Comparison of ENCODE assay signal across 1 cellular context in the genomic region with DNA sequence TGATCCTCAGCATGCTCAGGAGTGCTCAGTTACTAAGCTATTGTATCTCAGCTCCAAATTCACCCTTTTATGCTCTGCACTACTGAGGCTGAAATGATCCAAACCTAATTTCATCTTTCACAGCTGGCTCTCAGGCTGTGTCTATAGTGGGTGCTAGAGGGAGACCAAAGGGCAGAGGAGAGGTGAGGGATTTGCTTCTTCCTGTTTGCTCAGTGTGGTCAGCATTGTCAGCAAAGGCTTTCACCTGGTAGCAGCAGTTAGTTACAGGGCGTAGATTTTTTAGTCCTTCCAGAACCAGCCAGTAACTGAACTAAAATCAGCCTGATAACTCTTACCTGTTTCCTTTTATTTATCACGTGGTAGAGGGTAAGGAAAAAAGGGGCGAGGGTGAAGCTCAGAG.
TF ChIP-seq lines count a peak whose summit lies in the region.

No MANE protein-coding gene starts in this region.

TF ChIP-seq in HepG2, 621 proteins besides CTCF, POLR2A, EP300 and RAD21 (continued from another document and continues in another):
- TF ChIP-seq, protein P1, sequence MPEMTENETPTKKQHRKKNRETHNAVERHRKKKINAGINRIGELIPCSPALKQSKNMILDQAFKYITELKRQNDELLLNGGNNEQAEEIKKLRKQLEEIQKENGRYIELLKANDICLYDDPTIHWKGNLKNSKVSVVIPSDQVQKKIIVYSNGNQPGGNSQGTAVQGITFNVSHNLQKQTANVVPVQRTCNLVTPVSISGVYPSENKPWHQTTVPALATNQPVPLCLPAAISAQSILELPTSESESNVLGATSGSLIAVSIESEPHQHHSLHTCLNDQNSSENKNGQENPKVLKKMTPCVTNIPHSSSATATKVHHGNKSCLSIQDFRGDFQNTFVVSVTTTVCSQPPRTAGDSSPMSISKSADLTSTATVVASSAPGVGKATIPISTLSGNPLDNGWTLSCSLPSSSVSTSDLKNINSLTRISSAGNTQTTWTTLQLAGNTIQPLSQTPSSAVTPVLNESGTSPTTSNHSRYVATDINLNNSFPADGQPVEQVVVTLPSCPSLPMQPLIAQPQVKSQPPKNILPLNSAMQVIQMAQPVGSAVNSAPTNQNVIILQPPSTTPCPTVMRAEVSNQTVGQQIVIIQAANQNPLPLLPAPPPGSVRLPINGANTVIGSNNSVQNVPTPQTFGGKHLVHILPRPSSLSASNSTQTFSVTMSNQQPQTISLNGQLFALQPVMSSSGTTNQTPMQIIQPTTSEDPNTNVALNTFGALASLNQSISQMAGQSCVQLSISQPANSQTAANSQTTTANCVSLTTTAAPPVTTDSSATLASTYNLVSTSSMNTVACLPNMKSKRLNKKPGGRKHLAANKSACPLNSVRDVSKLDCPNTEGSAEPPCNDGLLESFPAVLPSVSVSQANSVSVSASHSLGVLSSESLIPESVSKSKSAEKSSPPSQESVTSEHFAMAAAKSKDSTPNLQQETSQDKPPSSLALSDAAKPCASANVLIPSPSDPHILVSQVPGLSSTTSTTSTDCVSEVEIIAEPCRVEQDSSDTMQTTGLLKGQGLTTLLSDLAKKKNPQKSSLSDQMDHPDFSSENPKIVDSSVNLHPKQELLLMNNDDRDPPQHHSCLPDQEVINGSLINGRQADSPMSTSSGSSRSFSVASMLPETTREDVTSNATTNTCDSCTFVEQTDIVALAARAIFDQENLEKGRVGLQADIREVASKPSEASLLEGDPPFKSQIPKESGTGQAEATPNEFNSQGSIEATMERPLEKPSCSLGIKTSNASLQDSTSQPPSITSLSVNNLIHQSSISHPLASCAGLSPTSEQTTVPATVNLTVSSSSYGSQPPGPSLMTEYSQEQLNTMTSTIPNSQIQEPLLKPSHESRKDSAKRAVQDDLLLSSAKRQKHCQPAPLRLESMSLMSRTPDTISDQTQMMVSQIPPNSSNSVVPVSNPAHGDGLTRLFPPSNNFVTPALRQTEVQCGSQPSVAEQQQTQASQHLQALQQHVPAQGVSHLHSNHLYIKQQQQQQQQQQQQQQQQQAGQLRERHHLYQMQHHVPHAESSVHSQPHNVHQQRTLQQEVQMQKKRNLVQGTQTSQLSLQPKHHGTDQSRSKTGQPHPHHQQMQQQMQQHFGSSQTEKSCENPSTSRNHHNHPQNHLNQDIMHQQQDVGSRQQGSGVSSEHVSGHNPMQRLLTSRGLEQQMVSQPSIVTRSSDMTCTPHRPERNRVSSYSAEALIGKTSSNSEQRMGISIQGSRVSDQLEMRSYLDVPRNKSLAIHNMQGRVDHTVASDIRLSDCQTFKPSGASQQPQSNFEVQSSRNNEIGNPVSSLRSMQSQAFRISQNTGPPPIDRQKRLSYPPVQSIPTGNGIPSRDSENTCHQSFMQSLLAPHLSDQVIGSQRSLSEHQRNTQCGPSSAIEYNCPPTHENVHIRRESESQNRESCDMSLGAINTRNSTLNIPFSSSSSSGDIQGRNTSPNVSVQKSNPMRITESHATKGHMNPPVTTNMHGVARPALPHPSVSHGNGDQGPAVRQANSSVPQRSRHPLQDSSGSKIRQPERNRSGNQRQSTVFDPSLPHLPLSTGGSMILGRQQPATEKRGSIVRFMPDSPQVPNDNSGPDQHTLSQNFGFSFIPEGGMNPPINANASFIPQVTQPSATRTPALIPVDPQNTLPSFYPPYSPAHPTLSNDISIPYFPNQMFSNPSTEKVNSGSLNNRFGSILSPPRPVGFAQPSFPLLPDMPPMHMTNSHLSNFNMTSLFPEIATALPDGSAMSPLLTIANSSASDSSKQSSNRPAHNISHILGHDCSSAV (CRISPR knock-in tag; IDR thresholded peaks at IDR 0.05; ENCODE audit: borderline replicate concordance), result no peak
- TF ChIP-seq, protein P2, sequence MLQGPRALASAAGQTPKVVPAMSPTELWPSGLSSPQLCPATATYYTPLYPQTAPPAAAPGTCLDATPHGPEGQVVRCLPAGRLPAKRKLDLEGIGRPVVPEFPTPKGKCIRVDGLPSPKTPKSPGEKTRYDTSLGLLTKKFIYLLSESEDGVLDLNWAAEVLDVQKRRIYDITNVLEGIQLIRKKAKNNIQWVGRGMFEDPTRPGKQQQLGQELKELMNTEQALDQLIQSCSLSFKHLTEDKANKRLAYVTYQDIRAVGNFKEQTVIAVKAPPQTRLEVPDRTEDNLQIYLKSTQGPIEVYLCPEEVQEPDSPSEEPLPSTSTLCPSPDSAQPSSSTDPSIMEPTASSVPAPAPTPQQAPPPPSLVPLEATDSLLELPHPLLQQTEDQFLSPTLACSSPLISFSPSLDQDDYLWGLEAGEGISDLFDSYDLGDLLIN (CRISPR knock-in tag; IDR thresholded peaks at IDR 0.05; ENCODE audit: borderline replicate concordance), result no peak
- TF ChIP-seq YEATS2 (CRISPR knock-in tag; IDR thresholded peaks at IDR 0.05; ENCODE audit: borderline replicate concordance) (no peak), NR2F6 (IDR thresholded peaks at IDR 0.05) (no peak), NR2F6 (CRISPR knock-in tag; IDR thresholded peaks at IDR 0.05) (peak; percentile 31; the same call in 1 of the 2 replicates), MEIS2 (CRISPR knock-in tag; IDR thresholded peaks at IDR 0.05) (no peak), ARNT (IDR thresholded peaks at IDR 0.05) (no peak), MAZ (IDR thresholded peaks at IDR 0.05; ENCODE audit: borderline replicate concordance, low read depth, low read length) (no peak), MAZ (CRISPR knock-in tag; IDR thresholded peaks at IDR 0.05; ENCODE audit: low read depth) (no peak), ZNF30 (CRISPR knock-in tag; IDR thresholded peaks at IDR 0.05) (no peak), ZNF557 (CRISPR knock-in tag; IDR thresholded peaks at IDR 0.05) (no peak), HOXA7 (CRISPR knock-in tag; IDR thresholded peaks at IDR 0.05) (no peak), MBD4 (IDR thresholded peaks at IDR 0.05; ENCODE audit: borderline replicate concordance, low read length) (no peak), ARHGAP35 (CRISPR knock-in tag; IDR thresholded peaks at IDR 0.05; ENCODE audit: borderline replicate concordance) (no peak), ELF3 (CRISPR knock-in tag; IDR thresholded peaks at IDR 0.05) (peak; percentile 64; the same call in 1 of the 2 replicates), SYNCRIP (IDR thresholded peaks at IDR 0.05; ENCODE audit: insufficient read depth, low read depth, low read length) (no peak), ARID2 (CRISPR knock-in tag; IDR thresholded peaks at IDR 0.05; ENCODE audit: borderline replicate concordance) (no peak), ZMYM4 (CRISPR knock-in tag; IDR thresholded peaks at IDR 0.05) (no peak), ZNF772 (CRISPR knock-in tag; IDR thresholded peaks at IDR 0.05) (no peak), TMF1 (CRISPR knock-in tag; IDR thresholded peaks at IDR 0.05; ENCODE audit: low read depth) (no peak), ZNF616 (CRISPR knock-in tag; IDR thresholded peaks at IDR 0.05; ENCODE audit: low read depth) (no peak), TCF12 (IDR thresholded peaks at IDR 0.05) (no peak), TCF12 (CRISPR knock-in tag; IDR thresholded peaks at IDR 0.05) (no peak), MAFK (conservative IDR thresholded peaks at IDR 0.05 in 1 of 2, IDR thresholded peaks at IDR 0.05 in 1 of 2; ENCODE audit: low read length in 2 of 2) (peak in 1 of 2 experiments; percentile 27; a peak in 1 of 4 replicates), ZNF850 (CRISPR knock-in tag; conservative IDR thresholded peaks at IDR 0.05) (no peak), FOXM1 (CRISPR knock-in tag; IDR thresholded peaks at IDR 0.05) (no peak), ZNF354B (CRISPR knock-in tag; IDR thresholded peaks at IDR 0.05) (no peak), ZNF589 (CRISPR knock-in tag; conservative IDR thresholded peaks at IDR 0.05) (no peak), ZNF607 (CRISPR knock-in tag; IDR thresholded peaks at IDR 0.05; ENCODE audit: borderline replicate concordance) (no peak), MTF1 (CRISPR knock-in tag; IDR thresholded peaks at IDR 0.05) (no peak), KDM5A (IDR thresholded peaks at IDR 0.05; ENCODE audit: borderline replicate concordance, low read length) (no peak), EZH2 (conservative IDR thresholded peaks at IDR 0.05; ENCODE audit: low read depth, low read length) (no peak), ZNF7 (CRISPR knock-in tag; IDR thresholded peaks at IDR 0.05) (no peak), ATF7 (IDR thresholded peaks at IDR 0.05) (no peak), ATF7 (CRISPR knock-in tag; IDR thresholded peaks at IDR 0.05) (no peak), ZNF652 (CRISPR knock-in tag; IDR thresholded peaks at IDR 0.05; ENCODE audit: borderline replicate concordance, low read depth) (no peak), CENPT (CRISPR knock-in tag; IDR thresholded peaks at IDR 0.05; ENCODE audit: low read depth) (no peak), NAIF1 (CRISPR knock-in tag; IDR thresholded peaks at IDR 0.05; ENCODE audit: borderline replicate concordance) (no peak), NFYB (CRISPR knock-in tag; IDR thresholded peaks at IDR 0.05) (no peak), POLR2G (IDR thresholded peaks at IDR 0.05; ENCODE audit: low read depth, low read length) (no peak), SRSF1 (optimal IDR thresholded peaks at IDR 0.05; ENCODE audit: low read depth, low read length) (no peak), SAP130 (CRISPR knock-in tag; IDR thresholded peaks at IDR 0.05; ENCODE audit: low read depth) (peak; percentile 77), FOXA1 (IDR thresholded peaks at IDR 0.05) (no peak), FOXA1 (CRISPR knock-in tag; IDR thresholded peaks at IDR 0.05) (peak; percentile 65), MXD4 (CRISPR knock-in tag; IDR thresholded peaks at IDR 0.05) (no peak)
- TF ChIP-seq, protein P3, sequence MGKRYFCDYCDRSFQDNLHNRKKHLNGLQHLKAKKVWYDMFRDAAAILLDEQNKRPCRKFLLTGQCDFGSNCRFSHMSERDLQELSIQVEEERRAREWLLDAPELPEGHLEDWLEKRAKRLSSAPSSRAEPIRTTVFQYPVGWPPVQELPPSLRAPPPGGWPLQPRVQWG (CRISPR knock-in tag; IDR thresholded peaks at IDR 0.05; ENCODE audit: borderline replicate concordance, low read depth), result no peak
- TF ChIP-seq, protein P4, sequence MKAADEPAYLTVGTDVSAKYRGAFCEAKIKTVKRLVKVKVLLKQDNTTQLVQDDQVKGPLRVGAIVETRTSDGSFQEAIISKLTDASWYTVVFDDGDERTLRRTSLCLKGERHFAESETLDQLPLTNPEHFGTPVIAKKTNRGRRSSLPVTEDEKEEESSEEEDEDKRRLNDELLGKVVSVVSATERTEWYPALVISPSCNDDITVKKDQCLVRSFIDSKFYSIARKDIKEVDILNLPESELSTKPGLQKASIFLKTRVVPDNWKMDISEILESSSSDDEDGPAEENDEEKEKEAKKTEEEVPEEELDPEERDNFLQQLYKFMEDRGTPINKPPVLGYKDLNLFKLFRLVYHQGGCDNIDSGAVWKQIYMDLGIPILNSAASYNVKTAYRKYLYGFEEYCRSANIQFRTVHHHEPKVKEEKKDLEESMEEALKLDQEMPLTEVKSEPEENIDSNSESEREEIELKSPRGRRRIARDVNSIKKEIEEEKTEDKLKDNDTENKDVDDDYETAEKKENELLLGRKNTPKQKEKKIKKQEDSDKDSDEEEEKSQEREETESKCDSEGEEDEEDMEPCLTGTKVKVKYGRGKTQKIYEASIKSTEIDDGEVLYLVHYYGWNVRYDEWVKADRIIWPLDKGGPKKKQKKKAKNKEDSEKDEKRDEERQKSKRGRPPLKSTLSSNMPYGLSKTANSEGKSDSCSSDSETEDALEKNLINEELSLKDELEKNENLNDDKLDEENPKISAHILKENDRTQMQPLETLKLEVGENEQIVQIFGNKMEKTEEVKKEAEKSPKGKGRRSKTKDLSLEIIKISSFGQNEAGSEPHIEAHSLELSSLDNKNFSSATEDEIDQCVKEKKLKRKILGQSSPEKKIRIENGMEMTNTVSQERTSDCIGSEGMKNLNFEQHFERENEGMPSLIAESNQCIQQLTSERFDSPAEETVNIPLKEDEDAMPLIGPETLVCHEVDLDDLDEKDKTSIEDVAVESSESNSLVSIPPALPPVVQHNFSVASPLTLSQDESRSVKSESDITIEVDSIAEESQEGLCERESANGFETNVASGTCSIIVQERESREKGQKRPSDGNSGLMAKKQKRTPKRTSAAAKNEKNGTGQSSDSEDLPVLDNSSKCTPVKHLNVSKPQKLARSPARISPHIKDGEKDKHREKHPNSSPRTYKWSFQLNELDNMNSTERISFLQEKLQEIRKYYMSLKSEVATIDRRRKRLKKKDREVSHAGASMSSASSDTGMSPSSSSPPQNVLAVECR (CRISPR knock-in tag; IDR thresholded peaks at IDR 0.05; ENCODE audit: borderline replicate concordance), result peak; percentile 32; the same call in 1 of the 2 replicates
- TF ChIP-seq, protein P5, sequence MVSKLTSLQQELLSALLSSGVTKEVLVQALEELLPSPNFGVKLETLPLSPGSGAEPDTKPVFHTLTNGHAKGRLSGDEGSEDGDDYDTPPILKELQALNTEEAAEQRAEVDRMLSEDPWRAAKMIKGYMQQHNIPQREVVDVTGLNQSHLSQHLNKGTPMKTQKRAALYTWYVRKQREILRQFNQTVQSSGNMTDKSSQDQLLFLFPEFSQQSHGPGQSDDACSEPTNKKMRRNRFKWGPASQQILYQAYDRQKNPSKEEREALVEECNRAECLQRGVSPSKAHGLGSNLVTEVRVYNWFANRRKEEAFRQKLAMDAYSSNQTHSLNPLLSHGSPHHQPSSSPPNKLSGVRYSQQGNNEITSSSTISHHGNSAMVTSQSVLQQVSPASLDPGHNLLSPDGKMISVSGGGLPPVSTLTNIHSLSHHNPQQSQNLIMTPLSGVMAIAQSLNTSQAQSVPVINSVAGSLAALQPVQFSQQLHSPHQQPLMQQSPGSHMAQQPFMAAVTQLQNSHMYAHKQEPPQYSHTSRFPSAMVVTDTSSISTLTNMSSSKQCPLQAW (CRISPR knock-in tag; IDR thresholded peaks at IDR 0.05), result no peak
- TF ChIP-seq, protein P6, sequence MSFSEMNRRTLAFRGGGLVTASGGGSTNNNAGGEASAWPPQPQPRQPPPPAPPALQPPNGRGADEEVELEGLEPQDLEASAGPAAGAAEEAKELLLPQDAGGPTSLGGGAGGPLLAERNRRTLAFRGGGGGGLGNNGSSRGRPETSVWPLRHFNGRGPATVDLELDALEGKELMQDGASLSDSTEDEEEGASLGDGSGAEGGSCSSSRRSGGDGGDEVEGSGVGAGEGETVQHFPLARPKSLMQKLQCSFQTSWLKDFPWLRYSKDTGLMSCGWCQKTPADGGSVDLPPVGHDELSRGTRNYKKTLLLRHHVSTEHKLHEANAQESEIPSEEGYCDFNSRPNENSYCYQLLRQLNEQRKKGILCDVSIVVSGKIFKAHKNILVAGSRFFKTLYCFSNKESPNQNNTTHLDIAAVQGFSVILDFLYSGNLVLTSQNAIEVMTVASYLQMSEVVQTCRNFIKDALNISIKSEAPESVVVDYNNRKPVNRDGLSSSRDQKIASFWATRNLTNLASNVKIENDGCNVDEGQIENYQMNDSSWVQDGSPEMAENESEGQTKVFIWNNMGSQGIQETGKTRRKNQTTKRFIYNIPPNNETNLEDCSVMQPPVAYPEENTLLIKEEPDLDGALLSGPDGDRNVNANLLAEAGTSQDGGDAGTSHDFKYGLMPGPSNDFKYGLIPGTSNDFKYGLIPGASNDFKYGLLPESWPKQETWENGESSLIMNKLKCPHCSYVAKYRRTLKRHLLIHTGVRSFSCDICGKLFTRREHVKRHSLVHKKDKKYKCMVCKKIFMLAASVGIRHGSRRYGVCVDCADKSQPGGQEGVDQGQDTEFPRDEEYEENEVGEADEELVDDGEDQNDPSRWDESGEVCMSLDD (CRISPR knock-in tag; IDR thresholded peaks at IDR 0.05; ENCODE audit: borderline replicate concordance), result no peak
- TF ChIP-seq, protein P7, sequence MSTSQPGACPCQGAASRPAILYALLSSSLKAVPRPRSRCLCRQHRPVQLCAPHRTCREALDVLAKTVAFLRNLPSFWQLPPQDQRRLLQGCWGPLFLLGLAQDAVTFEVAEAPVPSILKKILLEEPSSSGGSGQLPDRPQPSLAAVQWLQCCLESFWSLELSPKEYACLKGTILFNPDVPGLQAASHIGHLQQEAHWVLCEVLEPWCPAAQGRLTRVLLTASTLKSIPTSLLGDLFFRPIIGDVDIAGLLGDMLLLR (CRISPR knock-in tag; IDR thresholded peaks at IDR 0.05), result no peak
